9 cellular contexts compared by ENCODE assay signal in the genomic region with DNA sequence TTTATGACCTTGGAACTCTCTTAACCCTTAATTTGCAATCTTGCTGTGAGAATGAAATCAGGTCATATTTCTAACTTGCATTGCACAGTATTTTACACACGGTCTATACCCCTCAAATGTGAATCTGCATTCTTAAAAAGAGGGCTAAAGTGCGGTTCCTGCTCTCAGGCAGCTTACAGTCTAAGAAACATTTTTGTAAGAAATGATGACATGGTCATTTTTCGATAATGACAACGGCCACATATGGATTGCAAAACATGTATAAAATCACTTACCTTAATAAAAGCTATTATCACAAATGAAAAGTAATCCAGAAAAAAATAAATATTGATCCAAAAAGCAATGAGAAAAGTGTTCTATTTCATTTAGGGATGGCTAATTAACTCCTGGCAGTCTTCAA. TPM values are rescaled to one million over a fixed set of nuclear protein-coding genes. Genes with fewer than 3 reads are reported as not detected.
"Had no signal": no experiment of that assay in that cellular context is flagged by ENCODE, and none has a peak within 500 bp of the region (broad histone marks: within the 10 kb centered on the region; RNA-seq: fewer than 3 reads in every experiment).

No MANE protein-coding gene starts in this region.

- H2AFZ ChIP-seq: GM23338 had no signal

- H3K4me2 ChIP-seq: GM23338, KMS-11 had no signal

- H3K9ac ChIP-seq: KMS-11 had no signal

- DNase-seq: H9, HCEC 1CT, KBM-7 had no signal

- H3K27ac ChIP-seq: KMS-11 had no signal

- H3K4me3 ChIP-seq: GM23338 had no signal

- FAIRE-seq: H1, H54, HTR-8/SVneo had no signal

- ATAC-seq: GM23338 had no signal

RNA-seq across cellular contexts. Expression of a gene that starts 24.8 kb away (rescaled TPM):
- total RNA-seq: HT-29 had no signal
